Comparison of ENCODE assay signal across 8 cellular contexts in genomic region chr17:42025191-42025579, GRCh38. TPM values are rescaled to one million over a fixed set of nuclear protein-coding genes. Genes with fewer than 3 reads are reported as not detected.
DNase-seq lines count a peak whose midpoint lies in the region; ATAC-seq and TF ChIP-seq lines count a peak whose summit lies in the region.
"Had no signal": no experiment of that assay in that cellular context is flagged by ENCODE, and none has a peak within 500 bp of the region (broad histone marks: within the 10 kb centered on the region; RNA-seq: fewer than 3 reads in every experiment).

No MANE protein-coding gene starts in this region.

- H2BK12ac ChIP-seq in H9 (ENCODE audit: insufficient read length, low read depth, low read length), result no peak overlapping the region

- H3K36me3 Mint-ChIP-seq in activated T-helper 17 cell treated with anti-CD3 and anti-CD28 coated beads, Interleukin-2, amount 50 U/mL, for 72 hours (ENCODE audit: low read depth), result peaks cover 27% of the 10 kb centered on the region
- H3K36me3 Mint-ChIP-seq in stimulated activated naive B cell treated with anti-CD40 and anti-IgM and Interleukin-4, amounts not matched to agents 10 μg/mL and 1 μg/mL and 100 μg/mL, for 72 hours, result peaks cover 34 to 50% of the 10 kb centered on the region in 2 donors
- H3K36me3 Mint-ChIP-seq in H9 (ENCODE audit: insufficient read depth in 1 of 3, low read depth in 3 of 3), result peaks cover 21 to 41% (median 39%) of the 10 kb centered on the region in 3 experiments

- DNase-seq in HL-60 (ENCODE audit: low read depth in 1 of 2, low spot score in 1 of 2), result no peak
- no peak for DNase-seq in stimulated activated naive B cell treated with anti-CD40 and anti-IgM and Interleukin-4, amounts not matched to agents 10 μg/mL and 1 μg/mL and 100 μg/mL, for 72 hours
- DNase-seq in SK-N-DZ (ENCODE audit: low spot score), result no peak
- no peak for DNase-seq in H9
- no peak for DNase-seq in GM19238 (ENCODE audit: insufficient read length, low spot score)

- no peak overlapping the region for H2BK15ac ChIP-seq in H9 (ENCODE audit: low read depth, low read length)

- no peak overlapping the region for H4K91ac ChIP-seq in H9 (ENCODE audit: insufficient read length, low read depth, low read length)

- H2AFZ ChIP-seq in H9 (ENCODE audit: low read length), result no peak overlapping the region

- H3K27me3 ChIP-seq in HL-60 (ENCODE audit: insufficient read depth, poor library complexity, severe bottlenecking) (no peaks in the 10 kb centered on the region), liver (ENCODE audit: control insufficient read depth in 4 of 4, insufficient read depth in 4 of 4, low read length in 3 of 4) (no peaks in the 10 kb centered on the region), H9 (ENCODE audit: insufficient read depth, low read length) (no peaks in the 10 kb centered on the region; the same call in 1 of the 2 replicates)

- no peaks in the 10 kb centered on the region for H3K9me3 ChIP-seq in liver (ENCODE audit: control insufficient read depth in 4 of 4, low read length in 3 of 4)
- H3K9me3 ChIP-seq in H9 (ENCODE audit: control insufficient read depth, low read depth, low read length), result no peaks in the 10 kb centered on the region

- H3K27ac Mint-ChIP-seq in activated T-helper 17 cell treated with anti-CD3 and anti-CD28 coated beads, Interleukin-2, amount 50 U/mL, for 72 hours, result peak overlapping the region; percentile 73
- peak overlapping the region; percentile 90 for H3K27ac Mint-ChIP-seq in stimulated activated naive B cell treated with anti-CD40 and anti-IgM and Interleukin-4, amounts not matched to agents 10 μg/mL and 1 μg/mL and 100 μg/mL, for 72 hours
- no peak overlapping the region for H3K27ac Mint-ChIP-seq in H9

- H4K8ac ChIP-seq in H9 (replicated peaks; ENCODE audit: insufficient read length, low read depth, low read length), result no peak overlapping the region

- no peaks in the 10 kb centered on the region for H3K9me3 Mint-ChIP-seq in activated T-helper 17 cell treated with anti-CD3 and anti-CD28 coated beads, Interleukin-2, amount 50 U/mL, for 72 hours
- H3K9me3 Mint-ChIP-seq in stimulated activated naive B cell treated with anti-CD40 and anti-IgM and Interleukin-4, amounts not matched to agents 10 μg/mL and 1 μg/mL and 100 μg/mL, for 72 hours, result no peaks in the 10 kb centered on the region
- no peaks in the 10 kb centered on the region for H3K9me3 Mint-ChIP-seq in H9
- H3K9me3 Mint-ChIP-seq: central memory CD8-positive, alpha-beta T cell had no signal

- H3K27ac ChIP-seq in HL-60 (replicated peaks), result peak overlapping the region; percentile 73
- H3K27ac ChIP-seq in liver (ENCODE audit: low read depth in 1 of 2, low read length in 2 of 2), result peak overlapping the region in 1 of 2 donors; percentile 51
- no peak overlapping the region for H3K27ac ChIP-seq in H9 (ENCODE audit: insufficient read length, low read depth, low read length)

- H3K4me1 ChIP-seq in liver (ENCODE audit: control insufficient read depth in 4 of 4, insufficient read depth in 4 of 4, low read length in 3 of 4), result peaks cover 14 to 46% (median 39%) of the 10 kb centered on the region in 4 donors
- no peaks in the 10 kb centered on the region for H3K4me1 ChIP-seq in H9 (ENCODE audit: insufficient read depth, low read length)

- no peak overlapping the region for H2BK5ac ChIP-seq in H9 (ENCODE audit: insufficient read length, low read length)

- H3K23ac ChIP-seq in H9 (ENCODE audit: insufficient read length, low read depth, low read length), result no peak overlapping the region

- no peak overlapping the region for H3T11ph ChIP-seq in H9 (ENCODE audit: low read length)

- H2AK5ac ChIP-seq in H9 (ENCODE audit: insufficient read length, low read length), result no peak overlapping the region

- H4K5ac ChIP-seq in H9 (ENCODE audit: insufficient read length, low read depth, low read length), result no peak overlapping the region

- peak; percentile 18 for ATAC-seq in activated T-helper 17 cell treated with anti-CD3 and anti-CD28 coated beads, Interleukin-2, amount 50 U/mL, for 72 hours (replicated peaks)
- ATAC-seq in stimulated activated naive B cell treated with anti-CD40 and anti-IgM and Interleukin-4, amounts not matched to agents 10 μg/mL and 1 μg/mL and 100 μg/mL, for 72 hours (replicated peaks), result no peak

- no peak overlapping the region for H3K4ac ChIP-seq in H9 (ENCODE audit: low read depth, low read length)

- no peak overlapping the region for H3K4me3 ChIP-seq in HL-60 (replicated peaks; ENCODE audit: insufficient read depth, low read length)
- no peak overlapping the region for H3K4me3 ChIP-seq in liver (ENCODE audit: low read depth in 1 of 3, low read length in 3 of 3)

- no peak overlapping the region for H3K18ac ChIP-seq in H9 (ENCODE audit: insufficient read length, low read depth, low read length)

- peak overlapping the region; percentile 25 for H3K4me3 Mint-ChIP-seq in activated T-helper 17 cell treated with anti-CD3 and anti-CD28 coated beads, Interleukin-2, amount 50 U/mL, for 72 hours
- H3K4me3 Mint-ChIP-seq in stimulated activated naive B cell treated with anti-CD40 and anti-IgM and Interleukin-4, amounts not matched to agents 10 μg/mL and 1 μg/mL and 100 μg/mL, for 72 hours, result peak overlapping the region; percentile 62 to 63
- H3K4me3 Mint-ChIP-seq in H9, result peak overlapping the region in 1 of 2 experiments; percentile 66; a peak in 1 of 5 replicates
- H3K4me3 Mint-ChIP-seq: central memory CD8-positive, alpha-beta T cell had no signal

- H3K79me2 ChIP-seq in H9 (ENCODE audit: insufficient read depth, low read length), result no peaks in the 10 kb centered on the region

- no peak overlapping the region for H3K56ac ChIP-seq in H9 (ENCODE audit: insufficient read length, low read depth, low read length)

- no peak for TF ChIP-seq RAD21 in liver (IDR thresholded peaks at IDR 0.05)

- H4K20me1 ChIP-seq in H9 (ENCODE audit: control insufficient read depth, insufficient read depth, insufficient read length), result no peaks in the 10 kb centered on the region

- WGBS in liver, result 81% methylated on average over 8 of the region's 8 CpGs
- WGBS in H9 (ENCODE audit: extremely low coverage, insufficient read length, low lambda C conversion rate), result no CpG with 5 or more reads among the region's 8 CpGs

- no peak overlapping the region for H3K14ac ChIP-seq in H9 (ENCODE audit: insufficient read depth, low read length)

- TF ChIP-seq CTCF in HL-60 (IDR thresholded peaks at IDR 0.05; ENCODE audit: insufficient read depth, low read length), result no peak
- TF ChIP-seq CTCF in liver (IDR thresholded peaks at IDR 0.05; ENCODE audit: low read depth, low read length, missing input control), result no peak
- no peak; the same call in 2 of the 3 replicates for TF ChIP-seq CTCF in H9 (conservative IDR thresholded peaks at IDR 0.05)

- peaks cover 3 to 8% (median 7%) of the 10 kb centered on the region in 4 donors for H3K36me3 ChIP-seq in liver (ENCODE audit: control insufficient read depth in 4 of 4, insufficient read depth in 3 of 4, low read depth in 1 of 4, low read length in 3 of 4)

- peaks cover 16% of the 10 kb centered on the region for H3K4me1 Mint-ChIP-seq in activated T-helper 17 cell treated with anti-CD3 and anti-CD28 coated beads, Interleukin-2, amount 50 U/mL, for 72 hours
- H3K4me1 Mint-ChIP-seq in stimulated activated naive B cell treated with anti-CD40 and anti-IgM and Interleukin-4, amounts not matched to agents 10 μg/mL and 1 μg/mL and 100 μg/mL, for 72 hours, result peaks cover 27 to 50% of the 10 kb centered on the region in 2 donors
- H3K4me1 Mint-ChIP-seq in H9, result peaks cover 27 to 43% of the 10 kb centered on the region in 2 experiments

- peaks cover 1% of the 10 kb centered on the region for H3K23me2 ChIP-seq in H9 (ENCODE audit: insufficient read length, low read depth, low read length, poor library complexity, severe bottlenecking)

- H3K9ac ChIP-seq in liver (ENCODE audit: low read depth in 1 of 2, low read length in 2 of 2) (no peak overlapping the region), H9 (ENCODE audit: extremely low read depth, insufficient read length, low read length) (no peak overlapping the region)

- peaks cover 5% of the 10 kb centered on the region for H3K27me3 Mint-ChIP-seq in activated T-helper 17 cell treated with anti-CD3 and anti-CD28 coated beads, Interleukin-2, amount 50 U/mL, for 72 hours
- peaks cover 0 to 14% of the 10 kb centered on the region in 2 donors for H3K27me3 Mint-ChIP-seq in stimulated activated naive B cell treated with anti-CD40 and anti-IgM and Interleukin-4, amounts not matched to agents 10 μg/mL and 1 μg/mL and 100 μg/mL, for 72 hours
- H3K27me3 Mint-ChIP-seq in H9 (ENCODE audit: low read depth), result no peaks in the 10 kb centered on the region; the same call in none of the 2 replicates
- H3K27me3 Mint-ChIP-seq: central memory CD8-positive, alpha-beta T cell had no signal

- no peak overlapping the region for H2BK20ac ChIP-seq in H9 (ENCODE audit: low read depth, low read length, poor library complexity, severe bottlenecking)

- no peak overlapping the region for H2BK120ac ChIP-seq in H9 (ENCODE audit: low read depth, low read length, poor library complexity, severe bottlenecking)

- H3K79me1 ChIP-seq in H9 (ENCODE audit: insufficient read depth, low read depth, low read length, poor library complexity, severe bottlenecking), result no peaks in the 10 kb centered on the region

- H3K4me2 ChIP-seq in H9 (ENCODE audit: insufficient read depth, insufficient read length, low read length), result no peak overlapping the region

RNA-seq across cellular contexts. Expression of gene NKIRAS2, which starts 5.3 kb away (rescaled TPM):
- 10 to 100 TPM; 12.0 to 14.9 TPM for total RNA-seq in activated T-helper 17 cell treated with anti-CD3 and anti-CD28 coated beads, Interleukin-2, amount 50 U/mL, for 72 hours
- total RNA-seq in liver, result 10 to 100 TPM; 17.3 to 17.4 TPM
- 10 to 100 TPM; 16.4 to 20.7 TPM for polyA plus RNA-seq in liver
- 79.4 and 94.0 TPM in 2 replicates for polyA plus RNA-seq in SK-N-DZ (2014; cell fraction: cytosol; rRNA removed)
- polyA plus RNA-seq in SK-N-DZ (2014; cell fraction: nucleus; rRNA removed), result 26.2 and 34.8 TPM in 2 replicates
- 36.6 and 37.1 TPM in 2 replicates for total RNA-seq in H9 (2021)

RNA-seq across cellular contexts. Expression of gene DNAJC7, which starts 7.9 kb away (rescaled TPM):
- 100 to 1,000 TPM in 1 of 2 donors, 10 to 100 TPM in 1; 79.5 to 118 TPM for total RNA-seq in activated T-helper 17 cell treated with anti-CD3 and anti-CD28 coated beads, Interleukin-2, amount 50 U/mL, for 72 hours
- total RNA-seq in liver, result 10 to 100 TPM; 28.7 to 33.9 TPM
- 10 to 100 TPM; 29.4 to 31.8 TPM for polyA plus RNA-seq in liver
- 159 and 167 TPM in 2 replicates for polyA plus RNA-seq in SK-N-DZ (2014; cell fraction: cytosol; rRNA removed)
- polyA plus RNA-seq in SK-N-DZ (2014; cell fraction: nucleus; rRNA removed), result 80.4 and 84.3 TPM in 2 replicates
- 135 and 141 TPM in 2 replicates for total RNA-seq in H9 (2021)

RNA-seq across cellular contexts. Expression of gene C17orf113, which starts 25.2 kb away (rescaled TPM):
- total RNA-seq in activated T-helper 17 cell treated with anti-CD3 and anti-CD28 coated beads, Interleukin-2, amount 50 U/mL, for 72 hours, result under 1 TPM; 0.06 to 0.32 TPM
- under 1 TPM; 0.14 to 0.17 TPM for total RNA-seq in liver
- under 1 TPM in 1 of 2 donors, not detected in 1; 0.12 TPM for polyA plus RNA-seq in liver
- polyA plus RNA-seq in SK-N-DZ (2014; cell fraction: cytosol; rRNA removed), result 2.0 and 2.5 TPM in 2 replicates
- 1.7 and 2.3 TPM in 2 replicates for polyA plus RNA-seq in SK-N-DZ (2014; cell fraction: nucleus; rRNA removed)
- 1.0 and 1.2 TPM in 2 replicates for total RNA-seq in H9 (2021)

RNA-seq across cellular contexts. Expression of gene CNP, which starts 58.6 kb away (rescaled TPM):
- total RNA-seq in activated T-helper 17 cell treated with anti-CD3 and anti-CD28 coated beads, Interleukin-2, amount 50 U/mL, for 72 hours, result 10 to 100 TPM; 51.4 to 82.9 TPM
- total RNA-seq in liver, result 10 to 100 TPM; 25.3 to 29.6 TPM
- 10 to 100 TPM; 30.7 to 38.3 TPM for polyA plus RNA-seq in liver
- polyA plus RNA-seq in SK-N-DZ (2014; cell fraction: cytosol; rRNA removed), result 65.2 and 68.4 TPM in 2 replicates
- polyA plus RNA-seq in SK-N-DZ (2014; cell fraction: nucleus; rRNA removed), result 33.2 and 36.3 TPM in 2 replicates
- total RNA-seq in H9 (2021), result 78.5 and 79.7 TPM in 2 replicates

Comparison
In these comparisons a context has a peak if more than half of its experiments do, and no peak if none do; other contexts are left out.
1. H3K27ac Mint-ChIP-seq: peak in activated T-helper 17 cell treated with anti-CD3 and anti-CD28 coated beads, Interleukin-2, amount 50 U/mL, for 72 hours (single experiment) and stimulated activated naive B cell treated with anti-CD40 and anti-IgM and Interleukin-4, amounts not matched to agents 10 μg/mL and 1 μg/mL and 100 μg/mL, for 72 hours (single experiment); none in H9 (0 of 3).